In genomic region chr5:14745753-14746152, GRCh38 we compare ENCODE assay signal across 17 cellular contexts.
A peak's percentile ranks its signal among the peaks of the same experiment; 100 is the strongest.
DNase-seq lines count a peak whose midpoint lies in the region; ATAC-seq and TF ChIP-seq lines count a peak whose summit lies in the region.
"Had no signal": no experiment of that assay in that cellular context is flagged by ENCODE, and none has a peak within 500 bp of the region (broad histone marks: within the 10 kb centered on the region; RNA-seq: fewer than 3 reads in every experiment).

No MANE protein-coding gene starts in this region.

- no peak for TF ChIP-seq EP300 in sigmoid colon (IDR thresholded peaks at IDR 0.05)

- no peak for TF ChIP-seq CTCF in sigmoid colon (IDR thresholded peaks at IDR 0.05)

- no peak for TF ChIP-seq POLR2A in sigmoid colon (IDR thresholded peaks at IDR 0.05)

- no peak overlapping the region for H3K27ac Mint-ChIP-seq in activated CD4-positive, alpha-beta memory T cell treated with anti-CD3 and anti-CD28 coated beads, Interleukin-2, amount 10 ng/mL, durations not matched to agents 7 days and 5 days
- peak overlapping the region in 1 of 2 donors; percentile 86 for H3K27ac Mint-ChIP-seq in effector memory CD8-positive, alpha-beta T cell

- H3K36me3 ChIP-seq in sigmoid colon: peaks cover 0 to 51% (median 4%) of the 10 kb centered on the region in 4 donors

- H3K4me3 Mint-ChIP-seq in activated CD4-positive, alpha-beta memory T cell treated with anti-CD3 and anti-CD28 coated beads, Interleukin-2, amount 10 ng/mL, durations not matched to agents 7 days and 5 days: no peak overlapping the region
- peak overlapping the region in 1 of 2 donors; percentile 35 for H3K4me3 Mint-ChIP-seq in effector memory CD8-positive, alpha-beta T cell

- peaks cover 15% of the 10 kb centered on the region for H3K4me1 Mint-ChIP-seq in activated CD4-positive, alpha-beta memory T cell treated with anti-CD3 and anti-CD28 coated beads, Interleukin-2, amount 10 ng/mL, durations not matched to agents 7 days and 5 days
- peaks cover 7% of the 10 kb centered on the region in 2 donors for H3K4me1 Mint-ChIP-seq in effector memory CD8-positive, alpha-beta T cell (ENCODE audit: low read depth in 2 of 2)

- peak; percentile 3 to 14 for DNase-seq in activated CD8-positive, alpha-beta memory T cell treated with anti-CD3 and anti-CD28 coated beads for 1 hour (ENCODE audit: extremely low read depth in 1 of 2, low read depth in 1 of 2)
- DNase-seq in activated CD8-positive, alpha-beta memory T cell treated with anti-CD3 and anti-CD28 coated beads, Interleukin-2, amount 50 U/mL, for 48 hours: no peak
- peak; percentile 17 for DNase-seq in activated CD4-positive, alpha-beta memory T cell treated with anti-CD3 and anti-CD28 coated beads, Interleukin-2, amount 10 ng/mL, durations not matched to agents 7 days and 5 days
- DNase-seq in effector memory CD8-positive, alpha-beta T cell: peak in 1 of 3 experiments; percentile 59
- peak; percentile 30 for DNase-seq in stimulated activated CD8-positive, alpha-beta memory T cell treated with anti-CD3 and anti-CD28 coated beads, Interleukin-4, amount 100 ng/mL, for 24 hours (ENCODE audit: low read depth)
- DNase-seq in activated effector memory CD4-positive, alpha-beta T cell treated with Interleukin-2 at 50 U/mL for 16 hours: no peak
- no peak for DNase-seq in sigmoid colon
- DNase-seq: activated CD4-positive, alpha-beta T cell treated with anti-CD3 and anti-CD28 coated beads, Interleukin-2, amount 50 U/mL, for 48 hours; aorta; Calu3; Kasumi-1; NCI-H1417 treated with DMSO at 0.1 percent for 48 hours; NCI-H2227 treated with DMSO at 0.1 percent for 48 hours; SIG-M5; T1000 had no signal

- H3K36me3 Mint-ChIP-seq in activated CD4-positive, alpha-beta memory T cell treated with anti-CD3 and anti-CD28 coated beads, Interleukin-2, amount 10 ng/mL, durations not matched to agents 7 days and 5 days (ENCODE audit: low read depth): peaks cover 37% of the 10 kb centered on the region
- H3K36me3 Mint-ChIP-seq in effector memory CD8-positive, alpha-beta T cell (ENCODE audit: insufficient read depth): peaks cover 8% of the 10 kb centered on the region

- no peaks in the 10 kb centered on the region for H3K27me3 Mint-ChIP-seq in activated CD4-positive, alpha-beta memory T cell treated with anti-CD3 and anti-CD28 coated beads, Interleukin-2, amount 10 ng/mL, durations not matched to agents 7 days and 5 days
- no peaks in the 10 kb centered on the region for H3K27me3 Mint-ChIP-seq in effector memory CD8-positive, alpha-beta T cell

- H3K9me3 Mint-ChIP-seq in activated CD4-positive, alpha-beta memory T cell treated with anti-CD3 and anti-CD28 coated beads, Interleukin-2, amount 10 ng/mL, durations not matched to agents 7 days and 5 days: no peaks in the 10 kb centered on the region
- no peaks in the 10 kb centered on the region for H3K9me3 Mint-ChIP-seq in effector memory CD8-positive, alpha-beta T cell

- POLR2A ChIA-PET in activated CD4-positive, alpha-beta memory T cell treated with anti-CD3 and anti-CD28 coated beads, Interleukin-2, amount 10 ng/mL, durations not matched to agents 7 days and 5 days (lab: Charles Lee): no interaction called here

- 91 to 94% methylated on average over 14 of the region's 14 CpGs for WGBS in sigmoid colon, 2 donors

- peak; percentile 85 for ATAC-seq in effector memory CD8-positive, alpha-beta T cell (replicated peaks)
- no peak for ATAC-seq in GM19328 (IDR thresholded peaks at IDR 0.05; ENCODE audit: unreplicated experiment)

- H3K9me3 ChIP-seq in sigmoid colon: no peaks in the 10 kb centered on the region

- intact Hi-C loops in sigmoid colon (cut with DNase I): no loop called here

- H3K4me3 ChIP-seq in sigmoid colon: no peak overlapping the region
- H3K4me3 ChIP-seq: coronary artery had no signal

- CTCF ChIA-PET in activated CD4-positive, alpha-beta memory T cell treated with anti-CD3 and anti-CD28 coated beads, Interleukin-2, amount 10 ng/mL, durations not matched to agents 7 days and 5 days (lab: Charles Lee): no interaction called here

- H3K4me1 ChIP-seq in sigmoid colon: peaks cover 0 to 15% (median 4%) of the 10 kb centered on the region in 4 donors

- H3K27me3 ChIP-seq in sigmoid colon: no peaks in the 10 kb centered on the region

- H3K27ac ChIP-seq in sigmoid colon: no peak overlapping the region
- H3K27ac ChIP-seq: coronary artery had no signal

Comparison
In these comparisons a context has a peak if more than half of its experiments do, and no peak if none do; other contexts are left out.
1. DNase-seq: peak in activated CD8-positive, alpha-beta memory T cell treated with anti-CD3 and anti-CD28 coated beads for 1 hour (2 of 2), activated CD4-positive, alpha-beta memory T cell treated with anti-CD3 and anti-CD28 coated beads, Interleukin-2, amount 10 ng/mL, durations not matched to agents 7 days and 5 days (single experiment) and stimulated activated CD8-positive, alpha-beta memory T cell treated with anti-CD3 and anti-CD28 coated beads, Interleukin-4, amount 100 ng/mL, for 24 hours (single experiment); none in activated CD8-positive, alpha-beta memory T cell treated with anti-CD3 and anti-CD28 coated beads, Interleukin-2, amount 50 U/mL, for 48 hours (single experiment), activated effector memory CD4-positive, alpha-beta T cell treated with Interleukin-2 at 50 U/mL for 16 hours (single experiment) and sigmoid colon (single experiment).